In genomic region chr15:68684476-68684875, GRCh38 we compare ENCODE assay signal across 23 cellular contexts.
"Had no signal": no experiment of that assay in that cellular context is flagged by ENCODE, and none has a peak within 500 bp of the region (broad histone marks: within the 10 kb centered on the region; RNA-seq: fewer than 3 reads in every experiment).

No MANE protein-coding gene starts in this region.

- H3K4me3 ChIP-seq: ascending aorta, body of pancreas had no signal

- H3K27me3 ChIP-seq: ascending aorta, body of pancreas had no signal

- DNase-seq: activated CD4-positive, alpha-beta T cell treated with anti-CD3 and anti-CD28 coated beads for 36 hours; activated CD4-positive, alpha-beta T cell treated with anti-CD3 and anti-CD28 coated beads, Interleukin-2, amount 50 U/mL, for 1 hour; activated CD8-positive, alpha-beta memory T cell treated with anti-CD3 and anti-CD28 coated beads, Interleukin-2, amount 50 U/mL, for 4 hours; activated CD8-positive, alpha-beta T cell treated with anti-CD3 and anti-CD28 coated beads for 36 hours; activated effector memory CD4-positive, alpha-beta T cell treated with Interleukin-2 at 50 U/mL for 16 hours; activated naive CD4-positive, alpha-beta T cell; activated naive CD8-positive, alpha-beta T cell treated with anti-CD3 and anti-CD28 coated beads, Interleukin-2, amount 50 U/mL, for 24 hours; activated T-cell treated with anti-CD3 and anti-CD28 coated beads, Interleukin-2, amount 50 U/mL, for 1 hour; amniotic stem cell; body of pancreas; NCI-H1092 treated with DMSO at 0.1 percent for 48 hours; NCI-H1417 treated with DMSO at 0.1 percent for 48 hours; NCI-H1694; NCI-H2029; NCI-H345; NCI-H510A; NCI-H526 treated with DMSO at 0.1 percent for 48 hours; SIG-M5; T-cell had no signal

- ATAC-seq: activated CD4-positive, alpha-beta T cell treated with anti-CD3 and anti-CD28 coated beads for 36 hours; activated CD8-positive, alpha-beta T cell treated with anti-CD3 and anti-CD28 coated beads for 36 hours; activated naive CD4-positive, alpha-beta T cell treated with anti-CD3 and anti-CD28 coated beads, Interleukin-2, amount 50 U/mL, for 72 hours; activated naive CD8-positive, alpha-beta T cell treated with anti-CD3 and anti-CD28 coated beads, Interleukin-2, amount 50 U/mL, for 24 hours; body of pancreas; T-cell had no signal

- H3K4me1 ChIP-seq: ascending aorta, body of pancreas had no signal

- H3K36me3 ChIP-seq: ascending aorta had no signal

- H3K27ac ChIP-seq: ascending aorta, body of pancreas, KMS-11, VCaP had no signal

- H3K9me3 ChIP-seq: ascending aorta, body of pancreas had no signal
